8 cellular contexts compared by ENCODE assay signal in genomic region chr19:6772028-6772865, GRCh38. TPM values are rescaled to one million over a fixed set of nuclear protein-coding genes. Genes with fewer than 3 reads are reported as not detected.
DNase-seq lines count a peak whose midpoint lies in the region; ATAC-seq and TF ChIP-seq lines count a peak whose summit lies in the region.

A gene with protein sequence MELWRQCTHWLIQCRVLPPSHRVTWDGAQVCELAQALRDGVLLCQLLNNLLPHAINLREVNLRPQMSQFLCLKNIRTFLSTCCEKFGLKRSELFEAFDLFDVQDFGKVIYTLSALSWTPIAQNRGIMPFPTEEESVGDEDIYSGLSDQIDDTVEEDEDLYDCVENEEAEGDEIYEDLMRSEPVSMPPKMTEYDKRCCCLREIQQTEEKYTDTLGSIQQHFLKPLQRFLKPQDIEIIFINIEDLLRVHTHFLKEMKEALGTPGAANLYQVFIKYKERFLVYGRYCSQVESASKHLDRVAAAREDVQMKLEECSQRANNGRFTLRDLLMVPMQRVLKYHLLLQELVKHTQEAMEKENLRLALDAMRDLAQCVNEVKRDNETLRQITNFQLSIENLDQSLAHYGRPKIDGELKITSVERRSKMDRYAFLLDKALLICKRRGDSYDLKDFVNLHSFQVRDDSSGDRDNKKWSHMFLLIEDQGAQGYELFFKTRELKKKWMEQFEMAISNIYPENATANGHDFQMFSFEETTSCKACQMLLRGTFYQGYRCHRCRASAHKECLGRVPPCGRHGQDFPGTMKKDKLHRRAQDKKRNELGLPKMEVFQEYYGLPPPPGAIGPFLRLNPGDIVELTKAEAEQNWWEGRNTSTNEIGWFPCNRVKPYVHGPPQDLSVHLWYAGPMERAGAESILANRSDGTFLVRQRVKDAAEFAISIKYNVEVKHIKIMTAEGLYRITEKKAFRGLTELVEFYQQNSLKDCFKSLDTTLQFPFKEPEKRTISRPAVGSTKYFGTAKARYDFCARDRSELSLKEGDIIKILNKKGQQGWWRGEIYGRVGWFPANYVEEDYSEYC (plus strand): TSS chr19:6772708. CDS start chr19:6772808, 100 bp downstream.

- H3K4me1 Mint-ChIP-seq in endothelial cell (ENCODE audit: unreplicated experiment): no peaks in the 10 kb centered on the region

- no peaks in the 10 kb centered on the region for H4K20me1 ChIP-seq in KMS-11 (ENCODE audit: insufficient read depth)

- H2AFZ ChIP-seq in KMS-11 (ENCODE audit: low read depth): peak within 1 kb of the TSS; percentile 35; the same call in 1 of the 2 replicates

- no peaks in the 10 kb centered on the region for H3K36me3 ChIP-seq in KMS-11 (ENCODE audit: insufficient read depth)

- TF ChIP-seq CTCF in KMS-11 (conservative IDR thresholded peaks at IDR 0.05; ENCODE audit: low read depth, low read length): peak; percentile 36; the same call in 1 of the 2 replicates
- TF ChIP-seq CTCF in endothelial cell (IDR thresholded peaks at IDR 0.05; ENCODE audit: unreplicated experiment): no peak

- H3K27ac ChIP-seq in KMS-11: 0 out of 2 replicates have a peak within 1 kb of the TSS, but pooled peaks have one; percentile 6

- peaks cover 26% of the 10 kb centered on the region for H3K9me3 Mint-ChIP-seq in endothelial cell (ENCODE audit: unreplicated experiment)

- DNase-seq in activated CD4-positive, alpha-beta T cell treated with anti-CD3 and anti-CD28 coated beads, Interleukin-2, amount 50 U/mL, for 4 hours: peak; percentile 82 to 85
- no peak for DNase-seq in endothelial cell (ENCODE audit: low spot score)
- DNase-seq in sciatic nerve (ENCODE audit: low spot score): peak; percentile 70
- DNase-seq in NCI-H748 (lab: John Stamatoyannopoulos, UW; ENCODE audit: unreplicated experiment): no peak
- no peak for DNase-seq in 8988T

- H3K4me1 ChIP-seq in KMS-11 (ENCODE audit: low read depth, poor library complexity, severe bottlenecking): peaks cover 25% of the 10 kb centered on the region

- ATAC-seq in GM18498 (IDR thresholded peaks at IDR 0.05; ENCODE audit: unreplicated experiment) (peak; percentile 47), sciatic nerve (peak; percentile 76), HG02938 (IDR thresholded peaks at IDR 0.05; ENCODE audit: unreplicated experiment) (no peak)

- intact Hi-C loops in sciatic nerve (cut with DNase I): no loop called here

- no peak within 1 kb of the TSS for H3K4me3 ChIP-seq in KMS-11 (IDR thresholded peaks at IDR 0.05; ENCODE audit: insufficient read depth, low read depth, low read length)

- H3K79me2 ChIP-seq in KMS-11 (ENCODE audit: insufficient read depth, low read depth): peaks cover 40% of the 10 kb centered on the region; the same call in 1 of the 2 replicates

- H3K27me3 Mint-ChIP-seq in endothelial cell (ENCODE audit: unreplicated experiment): peaks cover 13% of the 10 kb centered on the region

- no peaks in the 10 kb centered on the region for H3K27me3 ChIP-seq in KMS-11 (ENCODE audit: insufficient read depth, low read depth)

- peak within 1 kb of the TSS; percentile 49; the same call in 1 of the 2 replicates for H3K9ac ChIP-seq in KMS-11

- H3K4me3 Mint-ChIP-seq in endothelial cell (ENCODE audit: unreplicated experiment): peak within 1 kb of the TSS; percentile 43

- H3K27ac Mint-ChIP-seq in endothelial cell (ENCODE audit: unreplicated experiment): no peak within 1 kb of the TSS

- peak within 1 kb of the TSS; percentile 51 for H3K4me2 ChIP-seq in KMS-11

- H3K36me3 Mint-ChIP-seq in endothelial cell (ENCODE audit: low read depth, unreplicated experiment): peaks cover 18% of the 10 kb centered on the region

RNA-seq across cellular contexts. Expression of the gene that starts here (rescaled TPM):
- total RNA-seq in endothelial cell (ENCODE audit: unreplicated experiment): not detected
- 12.7 TPM for total RNA-seq in sciatic nerve

Comparison
In these comparisons a context has a peak if more than half of its experiments do, and no peak if none do; other contexts are left out.
1. RNA of the gene that starts here (total RNA-seq): 12.7 TPM in sciatic nerve (single experiment); not detected in endothelial cell (single experiment); every median in the first group is over 10 times any median in the second.
2. DNase-seq: peak in activated CD4-positive, alpha-beta T cell treated with anti-CD3 and anti-CD28 coated beads, Interleukin-2, amount 50 U/mL, for 4 hours (2 of 2) and sciatic nerve (single experiment); none in endothelial cell (single experiment), NCI-H748 (single experiment) and 8988T (single experiment).